Comparison of ENCODE assay signal across 8 cellular contexts in the genomic region with DNA sequence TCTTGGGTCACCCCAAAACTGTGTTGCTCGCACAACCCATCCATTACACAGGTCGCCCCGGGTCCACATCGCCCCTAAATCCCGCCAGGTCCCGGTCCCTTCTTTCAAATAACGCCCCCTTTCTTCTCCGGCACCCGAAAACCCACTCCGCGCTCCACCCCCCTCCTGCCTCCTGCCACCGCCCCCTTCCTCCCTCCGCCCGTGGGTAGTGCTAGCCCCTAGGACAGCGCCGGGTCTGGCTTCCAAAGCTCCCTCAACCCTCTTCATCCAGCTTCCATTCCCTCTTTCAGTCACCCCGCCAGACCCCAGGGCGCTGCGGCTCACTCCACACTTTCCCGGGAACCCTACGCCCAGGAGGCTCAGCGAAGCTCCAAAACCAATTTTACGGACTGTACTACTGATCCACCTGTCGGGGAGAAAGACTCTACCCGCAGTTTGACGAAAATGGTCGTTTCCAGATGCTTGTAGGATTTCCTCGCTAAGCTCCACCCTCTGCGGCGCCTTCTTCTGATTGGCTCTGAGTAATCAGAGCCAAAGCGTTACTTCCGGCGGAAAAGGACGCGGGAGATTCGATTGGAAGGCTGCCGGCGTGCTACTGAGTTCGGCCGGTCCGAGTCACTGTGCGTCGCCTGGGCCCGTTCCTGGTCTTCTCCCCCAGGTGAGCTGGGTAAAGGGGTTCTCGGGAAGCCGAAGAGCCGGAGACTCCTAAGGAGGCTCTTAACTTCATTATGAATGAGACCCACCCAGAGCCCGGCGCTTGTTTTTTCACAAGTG. TPM values are rescaled to one million over a fixed set of nuclear protein-coding genes. Genes with fewer than 3 reads are reported as not detected.
DNase-seq lines count a peak whose midpoint lies in the region; ATAC-seq, FAIRE-seq and TF ChIP-seq lines count a peak whose summit lies in the region.

A gene with protein sequence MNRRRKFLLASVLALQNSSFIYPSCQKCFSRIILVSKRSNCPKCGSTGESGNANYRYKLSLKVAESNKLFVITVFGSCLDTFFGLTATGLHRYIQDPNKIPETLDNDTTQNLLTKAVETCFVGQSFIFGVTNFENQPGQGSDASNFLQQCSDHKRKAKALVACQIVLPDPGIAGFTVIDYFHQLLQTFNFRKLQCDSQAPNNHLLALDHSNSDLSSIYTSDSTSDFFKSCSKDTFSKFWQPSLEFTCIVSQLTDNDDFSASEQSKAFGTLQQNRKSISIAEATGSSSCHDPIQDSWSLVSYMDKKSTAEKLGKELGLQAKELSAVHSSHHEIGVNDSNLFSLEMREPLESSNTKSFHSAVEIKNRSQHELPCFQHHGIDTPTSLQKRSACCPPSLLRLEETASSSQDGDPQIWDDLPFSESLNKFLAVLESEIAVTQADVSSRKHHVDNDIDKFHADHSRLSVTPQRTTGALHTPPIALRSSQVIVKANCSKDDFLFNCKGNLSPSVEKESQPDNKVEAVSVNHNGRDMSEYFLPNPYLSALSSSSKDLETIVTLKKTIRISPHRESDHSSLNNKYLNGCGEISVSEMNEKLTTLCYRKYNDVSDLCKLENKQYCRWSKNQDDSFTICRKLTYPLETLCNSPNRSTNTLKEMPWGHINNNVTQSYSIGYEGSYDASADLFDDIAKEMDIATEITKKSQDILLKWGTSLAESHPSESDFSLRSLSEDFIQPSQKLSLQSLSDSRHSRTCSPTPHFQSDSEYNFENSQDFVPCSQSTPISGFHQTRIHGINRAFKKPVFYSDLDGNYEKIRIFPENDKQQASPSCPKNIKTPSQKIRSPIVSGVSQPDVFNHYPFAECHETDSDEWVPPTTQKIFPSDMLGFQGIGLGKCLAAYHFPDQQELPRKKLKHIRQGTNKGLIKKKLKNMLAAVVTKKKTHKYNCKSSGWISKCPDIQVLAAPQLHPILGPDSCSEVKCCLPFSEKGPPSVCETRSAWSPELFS (plus strand): TSS at position 572 of the 774 bp plus-strand sequence. CDS start 13,003 bp downstream, outside the sequence.

- H3K36me3 Mint-ChIP-seq in natural killer cell treated with Interleukin-12 subunit alpha and Interleukin-12 subunit beta and Interleukin-15 and Interleukin-18, amount 100 ng/mL, for 72 hours = no peaks in the 10 kb centered on the region

- peak within 1 kb of the TSS; percentile 98 for H3K4me3 Mint-ChIP-seq in natural killer cell treated with Interleukin-12 subunit alpha and Interleukin-12 subunit beta and Interleukin-15 and Interleukin-18, amount 100 ng/mL, for 72 hours

- TF ChIP-seq POLR2A in H54 (IDR thresholded peaks at IDR 0.05; ENCODE audit: low read depth, low read length) = peak; percentile 64

- peak within 1 kb of the TSS; percentile 87 for H3K4me3 ChIP-seq in fibroblast of pulmonary artery (replicated peaks; ENCODE audit: low read depth, low read length)

- H3K4me1 Mint-ChIP-seq in natural killer cell treated with Interleukin-12 subunit alpha and Interleukin-12 subunit beta and Interleukin-15 and Interleukin-18, amount 100 ng/mL, for 72 hours (ENCODE audit: low read depth in 2 of 2) = peaks cover 33 to 51% of the 10 kb centered on the region in 2 donors

- ATAC-seq in natural killer cell treated with Interleukin-12 subunit alpha and Interleukin-12 subunit beta and Interleukin-15 and Interleukin-18, amount 100 ng/mL, for 72 hours = peak; percentile 83 to 87
- ATAC-seq in stimulated activated naive CD8-positive, alpha-beta T cell treated with anti-CD3 and anti-CD28 coated beads, Interleukin-15, Interleukin-2, amounts not matched to agents 100 U/mL and 50 U/mL, for 24 hours = peak; percentile 68

- H3K9me3 Mint-ChIP-seq in natural killer cell treated with Interleukin-12 subunit alpha and Interleukin-12 subunit beta and Interleukin-15 and Interleukin-18, amount 100 ng/mL, for 72 hours = no peaks in the 10 kb centered on the region

- DNase-seq in EL = peak; percentile 98
- peak; percentile 85 for DNase-seq in H54 (ENCODE audit: insufficient read length, low spot score)
- peak; percentile 99 for DNase-seq in M059J (ENCODE audit: low read depth)
- DNase-seq in SHP77 (lab: John Stamatoyannopoulos, UW) = peak; percentile 98 to 99
- peak; percentile 89 for DNase-seq in activated effector memory CD4-positive, alpha-beta T cell treated with Interleukin-2 at 50 U/mL for 16 hours
- peak; percentile 98 for DNase-seq in fibroblast of pulmonary artery (ENCODE audit: low read depth)
- peak; percentile 96 for DNase-seq in natural killer cell treated with Interleukin-12 subunit alpha and Interleukin-12 subunit beta and Interleukin-15 and Interleukin-18, amount 100 ng/mL, for 72 hours (ENCODE audit: low spot score)
- peak; percentile 94 for DNase-seq in stimulated activated naive CD8-positive, alpha-beta T cell treated with anti-CD3 and anti-CD28 coated beads, Interleukin-15, Interleukin-2, amounts not matched to agents 100 U/mL and 50 U/mL, for 24 hours

- H3K27me3 Mint-ChIP-seq in natural killer cell treated with Interleukin-12 subunit alpha and Interleukin-12 subunit beta and Interleukin-15 and Interleukin-18, amount 100 ng/mL, for 72 hours = no peaks in the 10 kb centered on the region

- peak; percentile 96 for FAIRE-seq in H54 (lab: Jason Lieb, UNC)

- TF ChIP-seq CTCF in fibroblast of pulmonary artery (IDR thresholded peaks at IDR 0.05; ENCODE audit: low read length, missing control alignments) = no peak

- H3K27ac Mint-ChIP-seq in natural killer cell treated with Interleukin-12 subunit alpha and Interleukin-12 subunit beta and Interleukin-15 and Interleukin-18, amount 100 ng/mL, for 72 hours = peak within 1 kb of the TSS; percentile 84 to 94

RNA-seq across cellular contexts. Expression of the gene that starts here (rescaled TPM):
- 18.8 and 22.9 TPM in 2 replicates for total RNA-seq in M059J (2014; rRNA removed; shearing (Covaris generic))
- total RNA-seq in natural killer cell treated with Interleukin-12 subunit alpha and Interleukin-12 subunit beta and Interleukin-15 and Interleukin-18, amount 100 ng/mL, for 72 hours = 10 to 100 TPM; 11.3 to 29.1 TPM

Comparison
In these comparisons a context has a peak if more than half of its experiments do, and no peak if none do; other contexts are left out.
1. Peak in every context shown above with its lines: DNase-seq, ATAC-seq and H3K4me3 ChIP-seq.